ENCODE assay signal across 18 cellular contexts in the genomic region with DNA sequence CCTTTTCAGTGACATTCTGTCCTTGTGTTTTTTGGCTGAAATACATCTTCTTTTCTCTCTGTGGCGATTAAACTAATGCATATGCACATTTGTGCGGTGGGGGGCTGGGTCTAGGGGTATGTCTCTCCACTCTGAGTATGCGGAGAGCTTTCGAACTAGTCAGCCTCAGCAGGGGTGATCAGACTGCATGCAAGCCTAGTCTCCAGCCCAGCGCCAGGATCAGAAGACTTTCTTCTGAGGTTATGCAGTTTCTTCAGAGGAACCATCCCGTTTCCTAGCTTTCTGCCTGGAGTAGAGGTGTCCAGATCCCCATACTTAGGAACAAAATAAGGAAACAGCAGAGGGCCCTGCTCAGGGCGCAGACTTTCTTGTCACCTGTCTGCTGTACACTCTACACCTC.
A peak's percentile ranks its signal among the peaks of the same experiment; 100 is the strongest.
DNase-seq lines count a peak whose midpoint lies in the region; ATAC-seq, FAIRE-seq and TF ChIP-seq lines count a peak whose summit lies in the region.
"Had no signal": no experiment of that assay in that cellular context is flagged by ENCODE, and none has a peak within 500 bp of the region (broad histone marks: within the 10 kb centered on the region; RNA-seq: fewer than 3 reads in every experiment).

No MANE protein-coding gene starts in this region.

- H3K36me3 ChIP-seq in A673 (ENCODE audit: insufficient read depth, low read length, poor library complexity, severe bottlenecking) (no peaks in the 10 kb centered on the region), HUES64 (ENCODE audit: insufficient read depth, low read length) (no peaks in the 10 kb centered on the region), bronchial epithelial cell (ENCODE audit: control insufficient read depth, insufficient read depth, low read length) (no peaks in the 10 kb centered on the region), mesenchymal stem cell (ENCODE audit: control insufficient read depth in 1 of 2, insufficient read depth in 2 of 2, low read depth in 1 of 2, low read length in 2 of 2) (no peaks in the 10 kb centered on the region)
- H3K36me3 ChIP-seq in CD8-positive, alpha-beta T cell (ENCODE audit: insufficient read depth, low read length), result no peaks in the 10 kb centered on the region
- H3K36me3 ChIP-seq: SJCRH30 had no signal

- H3K27ac ChIP-seq in A673 (ENCODE audit: low read depth, low read length, poor library complexity, severe bottlenecking) (no peak overlapping the region), HUES64 (ENCODE audit: low read depth, low read length) (no peak overlapping the region), mesenchymal stem cell (ENCODE audit: low read length, poor library complexity, severe bottlenecking) (peak overlapping the region; percentile 10)
- no peak overlapping the region for H3K27ac ChIP-seq in CD8-positive, alpha-beta T cell (ENCODE audit: low read depth, low read length)
- H3K27ac ChIP-seq: GM23248, SJCRH30 had no signal

- WGBS in HUES64, result 22% methylated on average over 7 of the region's 7 CpGs
- 57% methylated on average over 6 of the region's 7 CpGs for WGBS in mesenchymal stem cell

- H3K14ac ChIP-seq in mesenchymal stem cell (ENCODE audit: low read length in 2 of 2), result no peak overlapping the region

- peak; percentile 23 for FAIRE-seq in bronchial epithelial cell (lab: Jason Lieb, UNC)

- no peak overlapping the region for H3K4me3 Mint-ChIP-seq in CD8-positive, alpha-beta T cell
- H3K4me3 Mint-ChIP-seq: B cell had no signal

- H3K9me3 ChIP-seq in A673 (ENCODE audit: low read depth, low read length, poor library complexity, severe bottlenecking) (no peaks in the 10 kb centered on the region), HUES64 (ENCODE audit: insufficient read depth, low read depth, low read length) (no peaks in the 10 kb centered on the region), mesenchymal stem cell (ENCODE audit: control insufficient read depth, low read length) (peaks cover 12% of the 10 kb centered on the region)
- no peaks in the 10 kb centered on the region for H3K9me3 ChIP-seq in CD8-positive, alpha-beta T cell (ENCODE audit: low read length)
- H3K9me3 ChIP-seq: Caco-2, SJCRH30 had no signal

- CTCF ChIA-PET in A673 (lab: Charles Lee), result no interaction called here
- CTCF ChIA-PET in CD8-positive, alpha-beta T cell (lab: Charles Lee), result no interaction called here

- no peak for ATAC-seq in SK-N-SH treated with all-trans-retinoic acid at 6 μM for 48 hours
- ATAC-seq in HG02763 (IDR thresholded peaks at IDR 0.05; ENCODE audit: unreplicated experiment), result no peak
- ATAC-seq in CD8-positive, alpha-beta T cell, result no peak
- ATAC-seq: Panc1 had no signal

- H3K23ac ChIP-seq in mesenchymal stem cell (ENCODE audit: low read length in 2 of 2), result no peak overlapping the region

- no peaks in the 10 kb centered on the region for H3K36me3 Mint-ChIP-seq in CD8-positive, alpha-beta T cell

- TF ChIP-seq CTCF in A673 (conservative IDR thresholded peaks at IDR 0.05; ENCODE audit: low read depth, low read length), result no peak
- no peak for TF ChIP-seq CTCF in bronchial epithelial cell (IDR thresholded peaks at IDR 0.05; ENCODE audit: insufficient read depth, low read length, severe bottlenecking)
- TF ChIP-seq CTCF in CD8-positive, alpha-beta T cell (IDR thresholded peaks at IDR 0.05), result no peak

- intact Hi-C loops in A673 (cut with micrococcal nuclease; ENCODE audit: unreplicated experiment), result no loop called here
- intact Hi-C loops in CD8-positive, alpha-beta T cell (cut with DNase I, micrococcal nuclease), result no loop called here

- H2BK120ac ChIP-seq in mesenchymal stem cell (ENCODE audit: low read depth, low read length), result no peak overlapping the region

- H3K27me3 ChIP-seq in A673 (replicated peaks; ENCODE audit: insufficient read depth, low read depth, low read length, poor library complexity), result no peaks in the 10 kb centered on the region
- no peaks in the 10 kb centered on the region for H3K27me3 ChIP-seq in HUES64 (ENCODE audit: insufficient read depth, low read length)
- H3K27me3 ChIP-seq in bronchial epithelial cell (ENCODE audit: control insufficient read depth, insufficient read depth, low read length), result no peaks in the 10 kb centered on the region
- peaks cover 0 to 28% of the 10 kb centered on the region in 2 experiments for H3K27me3 ChIP-seq in mesenchymal stem cell (ENCODE audit: control insufficient read depth in 1 of 2, insufficient read depth in 1 of 2, low read length in 2 of 2)
- peaks cover 2% of the 10 kb centered on the region for H3K27me3 ChIP-seq in CD8-positive, alpha-beta T cell (ENCODE audit: insufficient read depth, low read length)
- H3K27me3 ChIP-seq: SJCRH30 had no signal

- peak overlapping the region; percentile 58 for H2BK5ac ChIP-seq in mesenchymal stem cell (ENCODE audit: low read depth, low read length, poor library complexity, severe bottlenecking)

- H2AK5ac ChIP-seq in mesenchymal stem cell (ENCODE audit: low read length, severe bottlenecking), result no peak overlapping the region

- H2BK15ac ChIP-seq in mesenchymal stem cell (ENCODE audit: low read depth, poor library complexity, severe bottlenecking), result no peak overlapping the region

- no peak overlapping the region for H3K4me2 ChIP-seq in mesenchymal stem cell (ENCODE audit: low read length, poor library complexity, severe bottlenecking)

- BruUV-seq in A673 (replicated peaks; lab: Mats Ljungman, UMichigan), result no TSS peak

- H3K27ac Mint-ChIP-seq in CD8-positive, alpha-beta T cell, result no peak overlapping the region
- H3K27ac Mint-ChIP-seq: B cell had no signal

- no peak overlapping the region for H4K91ac ChIP-seq in mesenchymal stem cell (ENCODE audit: low read length)

- no peak overlapping the region for H2AFZ ChIP-seq in mesenchymal stem cell (ENCODE audit: low read depth, low read length)
- H2AFZ ChIP-seq: GM23248 had no signal

- H2BK12ac ChIP-seq in mesenchymal stem cell (ENCODE audit: low read length in 2 of 2), result no peak overlapping the region

- H3K27me3 Mint-ChIP-seq in CD8-positive, alpha-beta T cell (ENCODE audit: low read depth), result peaks cover 41% of the 10 kb centered on the region

- H4K8ac ChIP-seq in mesenchymal stem cell (ENCODE audit: low read length), result no peak overlapping the region

- no peak overlapping the region for H3K9ac ChIP-seq in HUES64 (ENCODE audit: low read depth, low read length)
- H3K9ac ChIP-seq in mesenchymal stem cell (ENCODE audit: low read length), result no peak overlapping the region
- H3K9ac ChIP-seq: GM23248 had no signal

- POLR2A ChIA-PET in A673 (lab: Charles Lee; ENCODE audit: low non-redundant PET), result no interaction called here
- POLR2A ChIA-PET in CD8-positive, alpha-beta T cell (lab: Charles Lee), result no interaction called here

- DNase-seq in A673 (ENCODE audit: low spot score), result peak; percentile 58
- no peak for DNase-seq in bronchial epithelial cell (ENCODE audit: low read depth)
- no peak for DNase-seq in mesenchymal stem cell
- DNase-seq in activated CD4-positive, alpha-beta T cell treated with anti-CD3 and anti-CD28 coated beads, Interleukin-2, amount 50 U/mL, for 1 hour, result no peak
- DNase-seq in CD8-positive, alpha-beta T cell, result no peak
- DNase-seq: 8988T, Caco-2, GDM1, GM23248, KG1, NCI-H1436, NCI-H2029, SJCRH30 had no signal

- no peak overlapping the region for H3K18ac ChIP-seq in mesenchymal stem cell (ENCODE audit: low read depth in 1 of 2, low read length in 2 of 2)

- no peaks in the 10 kb centered on the region for H3K9me3 Mint-ChIP-seq in CD8-positive, alpha-beta T cell

- no peaks in the 10 kb centered on the region for H3K79me1 ChIP-seq in mesenchymal stem cell (replicated peaks; ENCODE audit: low read length, poor library complexity, severe bottlenecking)

- H3K4ac ChIP-seq in mesenchymal stem cell (ENCODE audit: low read depth in 1 of 2, low read length in 2 of 2), result no peak overlapping the region

- H3K4me3 ChIP-seq in A673 (ENCODE audit: low read depth, low read length, poor library complexity, severe bottlenecking) (no peak overlapping the region), HUES64 (ENCODE audit: low read length) (peak overlapping the region; percentile 27; the same call in 1 of the 2 replicates), bronchial epithelial cell (ENCODE audit: low read depth, low read length) (no peak overlapping the region), mesenchymal stem cell (ENCODE audit: insufficient read depth in 1 of 2, low read depth in 1 of 2, low read length in 2 of 2) (no peak overlapping the region)
- H3K4me3 ChIP-seq in CD8-positive, alpha-beta T cell (ENCODE audit: low read depth, low read length), result no peak overlapping the region
- H3K4me3 ChIP-seq: GM23248, SJCRH30 had no signal

- H3K4me1 Mint-ChIP-seq in CD8-positive, alpha-beta T cell (ENCODE audit: low read depth), result no peaks in the 10 kb centered on the region

- H3K4me1 ChIP-seq in A673 (ENCODE audit: insufficient read depth, low read length, poor library complexity, severe bottlenecking) (peaks cover 23% of the 10 kb centered on the region), HUES64 (ENCODE audit: insufficient read depth, low read length) (peaks cover 39% of the 10 kb centered on the region), mesenchymal stem cell (ENCODE audit: control insufficient read depth, insufficient read depth, low read depth, low read length) (peaks cover 6% of the 10 kb centered on the region)
- H3K4me1 ChIP-seq in CD8-positive, alpha-beta T cell (ENCODE audit: insufficient read depth, low read length), result no peaks in the 10 kb centered on the region
- H3K4me1 ChIP-seq: Caco-2, SJCRH30 had no signal

TF ChIP-seq in SK-N-SH treated with all-trans-retinoic acid at 6 μM for 48 hours, 23 proteins besides CTCF, POLR2A, EP300 and RAD21:
- TF ChIP-seq CSRNP3 (CRISPR knock-in tag; IDR thresholded peaks at IDR 0.05), result no peak
- TF ChIP-seq ZFP30 (CRISPR knock-in tag; IDR thresholded peaks at IDR 0.05), result no peak
- no peak for TF ChIP-seq PPARA (CRISPR knock-in tag; IDR thresholded peaks at IDR 0.05; ENCODE audit: borderline replicate concordance)
- TF ChIP-seq GLIS3 (CRISPR knock-in tag; IDR thresholded peaks at IDR 0.05), result no peak
- TF ChIP-seq CSDC2 (CRISPR knock-in tag; IDR thresholded peaks at IDR 0.05), result no peak
- no peak for TF ChIP-seq TOX (CRISPR knock-in tag; IDR thresholded peaks at IDR 0.05; ENCODE audit: borderline replicate concordance)
- TF ChIP-seq ZFP3 (CRISPR knock-in tag; IDR thresholded peaks at IDR 0.05), result no peak
